In the genomic region with DNA sequence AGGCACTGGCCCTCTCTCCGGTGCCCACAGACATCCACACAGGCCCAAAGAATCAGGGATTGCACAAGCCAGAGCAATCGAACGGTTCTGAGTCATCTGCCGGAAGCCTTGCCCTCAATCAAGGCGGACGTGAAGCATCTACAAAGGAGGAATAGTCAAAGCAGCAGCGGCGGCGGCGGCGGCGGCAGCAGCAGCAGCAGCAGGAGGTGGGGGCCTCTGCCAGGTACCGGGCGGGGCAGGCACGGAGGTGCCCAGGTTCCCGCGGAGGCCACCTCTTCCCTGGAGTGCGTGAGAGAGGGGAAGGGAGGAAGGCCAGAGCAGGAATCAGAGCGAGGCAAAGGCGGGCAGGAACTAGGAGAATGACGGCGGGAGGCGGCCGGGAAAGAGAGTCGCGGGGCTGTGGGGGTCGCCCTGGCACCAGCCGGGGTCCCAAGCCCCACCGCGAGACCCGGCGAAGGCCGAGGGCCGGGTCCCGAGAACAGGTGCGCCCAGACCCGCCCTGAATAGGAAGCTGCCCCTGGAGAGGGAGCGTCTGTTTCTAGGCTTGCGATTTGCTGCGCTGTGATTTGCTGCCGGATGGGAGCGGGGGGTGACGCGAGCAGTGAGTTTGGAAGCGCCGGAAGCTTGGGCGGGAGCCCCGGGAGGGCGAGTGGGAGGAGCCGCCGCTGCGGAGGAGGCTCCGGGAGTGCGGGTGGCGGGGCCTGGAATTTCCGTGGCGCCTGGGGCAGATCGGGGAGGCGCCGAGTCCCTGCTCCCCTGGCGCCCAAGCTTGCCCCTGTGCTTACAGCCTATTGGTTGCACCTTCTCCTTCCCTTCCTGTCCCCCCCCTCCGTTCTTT, we compare ENCODE assay signal across 1 cellular context.
TF ChIP-seq lines count a peak whose summit lies in the region.

A gene with protein sequence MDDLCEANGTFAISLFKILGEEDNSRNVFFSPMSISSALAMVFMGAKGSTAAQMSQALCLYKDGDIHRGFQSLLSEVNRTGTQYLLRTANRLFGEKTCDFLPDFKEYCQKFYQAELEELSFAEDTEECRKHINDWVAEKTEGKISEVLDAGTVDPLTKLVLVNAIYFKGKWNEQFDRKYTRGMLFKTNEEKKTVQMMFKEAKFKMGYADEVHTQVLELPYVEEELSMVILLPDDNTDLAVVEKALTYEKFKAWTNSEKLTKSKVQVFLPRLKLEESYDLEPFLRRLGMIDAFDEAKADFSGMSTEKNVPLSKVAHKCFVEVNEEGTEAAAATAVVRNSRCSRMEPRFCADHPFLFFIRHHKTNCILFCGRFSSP (plus strand): TSS at position 117 of the 838 bp plus-strand sequence. CDS start 8,228 bp downstream, outside the sequence.

TF ChIP-seq in HepG2, 621 proteins besides CTCF, POLR2A, EP300 and RAD21 (continued from another document):
- TF ChIP-seq, protein P1, sequence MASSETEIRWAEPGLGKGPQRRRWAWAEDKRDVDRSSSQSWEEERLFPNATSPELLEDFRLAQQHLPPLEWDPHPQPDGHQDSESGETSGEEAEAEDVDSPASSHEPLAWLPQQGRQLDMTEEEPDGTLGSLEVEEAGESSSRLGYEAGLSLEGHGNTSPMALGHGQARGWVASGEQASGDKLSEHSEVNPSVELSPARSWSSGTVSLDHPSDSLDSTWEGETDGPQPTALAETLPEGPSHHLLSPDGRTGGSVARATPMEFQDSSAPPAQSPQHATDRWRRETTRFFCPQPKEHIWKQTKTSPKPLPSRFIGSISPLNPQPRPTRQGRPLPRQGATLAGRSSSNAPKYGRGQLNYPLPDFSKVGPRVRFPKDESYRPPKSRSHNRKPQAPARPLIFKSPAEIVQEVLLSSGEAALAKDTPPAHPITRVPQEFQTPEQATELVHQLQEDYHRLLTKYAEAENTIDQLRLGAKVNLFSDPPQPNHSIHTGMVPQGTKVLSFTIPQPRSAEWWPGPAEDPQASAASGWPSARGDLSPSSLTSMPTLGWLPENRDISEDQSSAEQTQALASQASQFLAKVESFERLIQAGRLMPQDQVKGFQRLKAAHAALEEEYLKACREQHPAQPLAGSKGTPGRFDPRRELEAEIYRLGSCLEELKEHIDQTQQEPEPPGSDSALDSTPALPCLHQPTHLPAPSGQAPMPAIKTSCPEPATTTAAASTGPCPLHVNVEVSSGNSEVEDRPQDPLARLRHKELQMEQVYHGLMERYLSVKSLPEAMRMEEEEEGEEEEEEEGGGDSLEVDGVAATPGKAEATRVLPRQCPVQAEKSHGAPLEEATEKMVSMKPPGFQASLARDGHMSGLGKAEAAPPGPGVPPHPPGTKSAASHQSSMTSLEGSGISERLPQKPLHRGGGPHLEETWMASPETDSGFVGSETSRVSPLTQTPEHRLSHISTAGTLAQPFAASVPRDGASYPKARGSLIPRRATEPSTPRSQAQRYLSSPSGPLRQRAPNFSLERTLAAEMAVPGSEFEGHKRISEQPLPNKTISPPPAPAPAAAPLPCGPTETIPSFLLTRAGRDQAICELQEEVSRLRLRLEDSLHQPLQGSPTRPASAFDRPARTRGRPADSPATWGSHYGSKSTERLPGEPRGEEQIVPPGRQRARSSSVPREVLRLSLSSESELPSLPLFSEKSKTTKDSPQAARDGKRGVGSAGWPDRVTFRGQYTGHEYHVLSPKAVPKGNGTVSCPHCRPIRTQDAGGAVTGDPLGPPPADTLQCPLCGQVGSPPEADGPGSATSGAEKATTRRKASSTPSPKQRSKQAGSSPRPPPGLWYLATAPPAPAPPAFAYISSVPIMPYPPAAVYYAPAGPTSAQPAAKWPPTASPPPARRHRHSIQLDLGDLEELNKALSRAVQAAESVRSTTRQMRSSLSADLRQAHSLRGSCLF (CRISPR knock-in tag; IDR thresholded peaks at IDR 0.05; ENCODE audit: borderline replicate concordance): no peak
- no peak for TF ChIP-seq XRCC5 (optimal IDR thresholded peaks at IDR 0.05; ENCODE audit: low read length)
- TF ChIP-seq, protein P2, sequence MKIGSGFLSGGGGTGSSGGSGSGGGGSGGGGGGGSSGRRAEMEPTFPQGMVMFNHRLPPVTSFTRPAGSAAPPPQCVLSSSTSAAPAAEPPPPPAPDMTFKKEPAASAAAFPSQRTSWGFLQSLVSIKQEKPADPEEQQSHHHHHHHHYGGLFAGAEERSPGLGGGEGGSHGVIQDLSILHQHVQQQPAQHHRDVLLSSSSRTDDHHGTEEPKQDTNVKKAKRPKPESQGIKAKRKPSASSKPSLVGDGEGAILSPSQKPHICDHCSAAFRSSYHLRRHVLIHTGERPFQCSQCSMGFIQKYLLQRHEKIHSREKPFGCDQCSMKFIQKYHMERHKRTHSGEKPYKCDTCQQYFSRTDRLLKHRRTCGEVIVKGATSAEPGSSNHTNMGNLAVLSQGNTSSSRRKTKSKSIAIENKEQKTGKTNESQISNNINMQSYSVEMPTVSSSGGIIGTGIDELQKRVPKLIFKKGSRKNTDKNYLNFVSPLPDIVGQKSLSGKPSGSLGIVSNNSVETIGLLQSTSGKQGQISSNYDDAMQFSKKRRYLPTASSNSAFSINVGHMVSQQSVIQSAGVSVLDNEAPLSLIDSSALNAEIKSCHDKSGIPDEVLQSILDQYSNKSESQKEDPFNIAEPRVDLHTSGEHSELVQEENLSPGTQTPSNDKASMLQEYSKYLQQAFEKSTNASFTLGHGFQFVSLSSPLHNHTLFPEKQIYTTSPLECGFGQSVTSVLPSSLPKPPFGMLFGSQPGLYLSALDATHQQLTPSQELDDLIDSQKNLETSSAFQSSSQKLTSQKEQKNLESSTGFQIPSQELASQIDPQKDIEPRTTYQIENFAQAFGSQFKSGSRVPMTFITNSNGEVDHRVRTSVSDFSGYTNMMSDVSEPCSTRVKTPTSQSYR (CRISPR knock-in tag; IDR thresholded peaks at IDR 0.05; ENCODE audit: borderline replicate concordance): no peak; the same call in 1 of the 2 replicates
- TF ChIP-seq ZNF605 (CRISPR knock-in tag; IDR thresholded peaks at IDR 0.05): peak; percentile 71
- TF ChIP-seq, protein P3, sequence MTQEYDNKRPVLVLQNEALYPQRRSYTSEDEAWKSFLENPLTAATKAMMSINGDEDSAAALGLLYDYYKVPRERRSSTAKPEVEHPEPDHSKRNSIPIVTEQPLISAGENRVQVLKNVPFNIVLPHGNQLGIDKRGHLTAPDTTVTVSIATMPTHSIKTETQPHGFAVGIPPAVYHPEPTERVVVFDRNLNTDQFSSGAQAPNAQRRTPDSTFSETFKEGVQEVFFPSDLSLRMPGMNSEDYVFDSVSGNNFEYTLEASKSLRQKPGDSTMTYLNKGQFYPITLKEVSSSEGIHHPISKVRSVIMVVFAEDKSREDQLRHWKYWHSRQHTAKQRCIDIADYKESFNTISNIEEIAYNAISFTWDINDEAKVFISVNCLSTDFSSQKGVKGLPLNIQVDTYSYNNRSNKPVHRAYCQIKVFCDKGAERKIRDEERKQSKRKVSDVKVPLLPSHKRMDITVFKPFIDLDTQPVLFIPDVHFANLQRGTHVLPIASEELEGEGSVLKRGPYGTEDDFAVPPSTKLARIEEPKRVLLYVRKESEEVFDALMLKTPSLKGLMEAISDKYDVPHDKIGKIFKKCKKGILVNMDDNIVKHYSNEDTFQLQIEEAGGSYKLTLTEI (CRISPR knock-in tag; conservative IDR thresholded peaks at IDR 0.05): no peak
- no peak for TF ChIP-seq GATA4 (IDR thresholded peaks at IDR 0.05; ENCODE audit: borderline replicate concordance, low read depth)
- TF ChIP-seq ZNF724P (CRISPR knock-in tag; IDR thresholded peaks at IDR 0.05; ENCODE audit: borderline replicate concordance): no peak
- no peak for TF ChIP-seq CC2D1A (CRISPR knock-in tag; IDR thresholded peaks at IDR 0.05)
- TF ChIP-seq ZNF772 (CRISPR knock-in tag; IDR thresholded peaks at IDR 0.05): peak; percentile 15; the same call in 1 of the 2 replicates
- TF ChIP-seq, protein P4, sequence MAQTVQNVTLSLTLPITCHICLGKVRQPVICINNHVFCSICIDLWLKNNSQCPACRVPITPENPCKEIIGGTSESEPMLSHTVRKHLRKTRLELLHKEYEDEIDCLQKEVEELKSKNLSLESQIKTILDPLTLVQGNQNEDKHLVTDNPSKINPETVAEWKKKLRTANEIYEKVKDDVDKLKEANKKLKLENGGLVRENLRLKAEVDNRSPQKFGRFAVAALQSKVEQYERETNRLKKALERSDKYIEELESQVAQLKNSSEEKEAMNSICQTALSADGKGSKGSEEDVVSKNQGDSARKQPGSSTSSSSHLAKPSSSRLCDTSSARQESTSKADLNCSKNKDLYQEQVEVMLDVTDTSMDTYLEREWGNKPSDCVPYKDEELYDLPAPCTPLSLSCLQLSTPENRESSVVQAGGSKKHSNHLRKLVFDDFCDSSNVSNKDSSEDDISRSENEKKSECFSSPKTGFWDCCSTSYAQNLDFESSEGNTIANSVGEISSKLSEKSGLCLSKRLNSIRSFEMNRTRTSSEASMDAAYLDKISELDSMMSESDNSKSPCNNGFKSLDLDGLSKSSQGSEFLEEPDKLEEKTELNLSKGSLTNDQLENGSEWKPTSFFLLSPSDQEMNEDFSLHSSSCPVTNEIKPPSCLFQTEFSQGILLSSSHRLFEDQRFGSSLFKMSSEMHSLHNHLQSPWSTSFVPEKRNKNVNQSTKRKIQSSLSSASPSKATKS (CRISPR knock-in tag; IDR thresholded peaks at IDR 0.05): no peak
- TF ChIP-seq, protein P5, sequence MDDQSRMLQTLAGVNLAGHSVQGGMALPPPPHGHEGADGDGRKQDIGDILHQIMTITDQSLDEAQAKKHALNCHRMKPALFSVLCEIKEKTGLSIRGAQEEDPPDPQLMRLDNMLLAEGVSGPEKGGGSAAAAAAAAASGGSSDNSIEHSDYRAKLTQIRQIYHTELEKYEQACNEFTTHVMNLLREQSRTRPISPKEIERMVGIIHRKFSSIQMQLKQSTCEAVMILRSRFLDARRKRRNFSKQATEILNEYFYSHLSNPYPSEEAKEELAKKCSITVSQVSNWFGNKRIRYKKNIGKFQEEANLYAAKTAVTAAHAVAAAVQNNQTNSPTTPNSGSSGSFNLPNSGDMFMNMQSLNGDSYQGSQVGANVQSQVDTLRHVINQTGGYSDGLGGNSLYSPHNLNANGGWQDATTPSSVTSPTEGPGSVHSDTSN (CRISPR knock-in tag; IDR thresholded peaks at IDR 0.05; ENCODE audit: borderline replicate concordance): no peak
- no peak; the same call in 1 of the 2 replicates for TF ChIP-seq HMG20A (CRISPR knock-in tag; IDR thresholded peaks at IDR 0.05; ENCODE audit: borderline replicate concordance)
- no peak for TF ChIP-seq HNF4G (IDR thresholded peaks at IDR 0.05; ENCODE audit: borderline replicate concordance, low read depth, low read length)
- peak; percentile 22; the same call in 1 of the 2 replicates for TF ChIP-seq HNF4G (CRISPR knock-in tag; IDR thresholded peaks at IDR 0.05; ENCODE audit: borderline replicate concordance, low read depth)
- no peak for TF ChIP-seq XBP1 (CRISPR knock-in tag; IDR thresholded peaks at IDR 0.05)
- 0 out of 2 replicates have a peak, but pooled peaks have one; percentile 39 for TF ChIP-seq REPIN1 (CRISPR knock-in tag; IDR thresholded peaks at IDR 0.05; ENCODE audit: borderline replicate concordance, low read depth)
- no peak for TF ChIP-seq MAZ (IDR thresholded peaks at IDR 0.05; ENCODE audit: borderline replicate concordance, low read depth, low read length)
- peak; percentile 53 for TF ChIP-seq MAZ (CRISPR knock-in tag; IDR thresholded peaks at IDR 0.05; ENCODE audit: low read depth)
- no peak for TF ChIP-seq ZNF720 (CRISPR knock-in tag; IDR thresholded peaks at IDR 0.05)
- TF ChIP-seq, protein P6, sequence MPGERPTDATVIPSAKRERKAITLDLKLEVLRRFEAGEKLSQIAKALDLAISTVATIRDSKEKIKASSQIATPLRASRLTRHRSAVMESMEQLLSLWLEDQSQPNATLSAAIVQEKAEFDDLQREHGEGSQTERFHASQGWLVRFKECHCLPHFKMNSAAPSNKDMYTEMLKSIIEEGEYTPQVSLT (CRISPR knock-in tag; IDR thresholded peaks at IDR 0.05; ENCODE audit: borderline replicate concordance, low read depth): no peak
- TF ChIP-seq MTA3 (CRISPR knock-in tag; IDR thresholded peaks at IDR 0.05): no peak
- no peak for TF ChIP-seq ZNF232 (CRISPR knock-in tag; IDR thresholded peaks at IDR 0.05; ENCODE audit: borderline replicate concordance)
